ENCODE assay signal across 10 cellular contexts in the genomic region with DNA sequence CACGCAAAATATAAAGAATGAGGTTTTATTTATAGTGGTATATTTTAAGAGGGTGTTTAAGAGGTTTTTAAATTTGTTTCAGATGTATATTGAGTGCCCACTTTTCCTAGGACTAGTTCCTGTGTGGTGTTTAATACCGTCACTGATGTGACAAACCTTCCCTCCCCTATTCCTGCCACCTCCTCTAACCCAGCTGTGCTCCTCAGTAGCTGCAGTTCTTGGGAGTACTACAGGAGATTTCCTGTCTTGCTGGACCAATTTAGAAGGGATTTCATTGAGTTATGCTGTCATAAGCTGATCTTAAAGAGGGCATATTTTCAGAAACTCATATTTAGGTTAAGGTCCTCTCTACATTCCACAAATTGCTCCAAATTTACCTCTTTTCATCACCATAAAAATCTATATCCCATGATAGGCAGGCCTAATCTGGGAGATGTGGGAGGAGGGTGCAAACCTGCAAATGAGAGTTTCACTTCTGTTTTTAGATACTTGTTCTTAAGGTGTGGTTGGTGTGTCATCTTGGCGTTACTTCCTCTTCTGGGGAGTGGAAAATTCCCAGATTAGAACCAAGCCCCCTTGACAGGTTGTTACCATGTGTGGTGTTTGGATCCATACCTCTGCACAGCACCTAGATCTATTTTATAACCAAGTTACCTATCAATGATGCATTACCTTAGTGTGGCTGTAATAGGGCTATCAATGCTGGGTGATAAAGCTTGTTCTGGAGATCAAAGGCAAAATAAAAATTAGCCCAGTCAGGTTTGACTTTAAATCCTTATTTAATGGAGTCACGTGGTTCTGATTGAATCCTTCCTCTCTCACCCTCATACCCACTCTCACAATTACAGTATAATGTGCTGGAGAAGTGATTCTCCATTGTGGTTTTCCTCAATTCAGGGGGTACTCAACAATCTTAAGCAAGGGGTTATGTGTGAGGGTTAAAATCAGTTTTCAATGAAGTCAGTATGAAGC.
DNase-seq lines count a peak whose midpoint lies in the region; ATAC-seq and TF ChIP-seq lines count a peak whose summit lies in the region.
"Had no signal": no experiment of that assay in that cellular context is flagged by ENCODE, and none has a peak within 500 bp of the region (broad histone marks: within the 10 kb centered on the region; RNA-seq: fewer than 3 reads in every experiment).

No MANE protein-coding gene starts in this region.

- peaks cover 2% of the 10 kb centered on the region for H3K36me3 Mint-ChIP-seq in activated naive CD4-positive, alpha-beta T cell treated with anti-CD3 and anti-CD28 coated beads for 36 hours (ENCODE audit: low read depth)
- no peaks in the 10 kb centered on the region for H3K36me3 Mint-ChIP-seq in stimulated activated naive CD8-positive, alpha-beta T cell treated with anti-CD3 and anti-CD28 coated beads, Interleukin-15, Interleukin-2, amounts not matched to agents 100 ng/mL and 50 ng/mL, for 24 hours (ENCODE audit: low read depth)
- peaks cover 30% of the 10 kb centered on the region for H3K36me3 Mint-ChIP-seq in mesothelial cell of epicardium

- CTCF ChIA-PET in activated naive CD4-positive, alpha-beta T cell treated with anti-CD3 and anti-CD28 coated beads for 36 hours (lab: Charles Lee), result interaction anchor here (0.9 kb wide), 1 partner anchor 10 kb away, joined by 3 read pairs; no protein-coding TSS in a partner anchor

- peak; percentile 91 for ATAC-seq in HG02943 (IDR thresholded peaks at IDR 0.05; ENCODE audit: low read depth, unreplicated experiment)

- TF ChIP-seq CTCF in mesothelial cell of epicardium (IDR thresholded peaks at IDR 0.05; ENCODE audit: unreplicated experiment), result no peak

- H3K4me1 Mint-ChIP-seq in activated naive CD4-positive, alpha-beta T cell treated with anti-CD3 and anti-CD28 coated beads for 36 hours (ENCODE audit: low read depth), result peaks cover 7% of the 10 kb centered on the region
- peaks cover 22% of the 10 kb centered on the region for H3K4me1 Mint-ChIP-seq in stimulated activated naive CD8-positive, alpha-beta T cell treated with anti-CD3 and anti-CD28 coated beads, Interleukin-15, Interleukin-2, amounts not matched to agents 100 ng/mL and 50 ng/mL, for 24 hours (ENCODE audit: low read depth)
- H3K4me1 Mint-ChIP-seq in mesothelial cell of epicardium, result no peaks in the 10 kb centered on the region

- no peak overlapping the region for H3K27ac Mint-ChIP-seq in activated naive CD4-positive, alpha-beta T cell treated with anti-CD3 and anti-CD28 coated beads for 36 hours
- H3K27ac Mint-ChIP-seq in stimulated activated naive CD8-positive, alpha-beta T cell treated with anti-CD3 and anti-CD28 coated beads, Interleukin-15, Interleukin-2, amounts not matched to agents 100 ng/mL and 50 ng/mL, for 24 hours, result peak overlapping the region; percentile 82
- no peak overlapping the region for H3K27ac Mint-ChIP-seq in mesothelial cell of epicardium

- intact Hi-C loops in activated naive CD4-positive, alpha-beta T cell treated with anti-CD3 and anti-CD28 coated beads for 36 hours (cut with micrococcal nuclease), result no loop called here

- H3K9me3 Mint-ChIP-seq in activated naive CD4-positive, alpha-beta T cell treated with anti-CD3 and anti-CD28 coated beads for 36 hours, result peaks cover 12% of the 10 kb centered on the region
- peaks cover 12% of the 10 kb centered on the region for H3K9me3 Mint-ChIP-seq in stimulated activated naive CD8-positive, alpha-beta T cell treated with anti-CD3 and anti-CD28 coated beads, Interleukin-15, Interleukin-2, amounts not matched to agents 100 ng/mL and 50 ng/mL, for 24 hours
- H3K9me3 Mint-ChIP-seq in mesothelial cell of epicardium, result peaks cover 23% of the 10 kb centered on the region

- peaks cover 5% of the 10 kb centered on the region for H3K27me3 Mint-ChIP-seq in activated naive CD4-positive, alpha-beta T cell treated with anti-CD3 and anti-CD28 coated beads for 36 hours (ENCODE audit: low read depth)
- peaks cover 11% of the 10 kb centered on the region for H3K27me3 Mint-ChIP-seq in stimulated activated naive CD8-positive, alpha-beta T cell treated with anti-CD3 and anti-CD28 coated beads, Interleukin-15, Interleukin-2, amounts not matched to agents 100 ng/mL and 50 ng/mL, for 24 hours
- H3K27me3 Mint-ChIP-seq in mesothelial cell of epicardium (ENCODE audit: low read depth), result no peaks in the 10 kb centered on the region

- DNase-seq in activated naive CD4-positive, alpha-beta T cell treated with anti-CD3 and anti-CD28 coated beads for 36 hours, result peak; percentile 15
- no peak for DNase-seq in activated naive CD4-positive, alpha-beta T cell treated with anti-CD3 and anti-CD28 coated beads, Interleukin-2, amount 50 U/mL, for 16 hours
- peak; percentile 96 to 100 for DNase-seq in NOMO-1 (lab: John Stamatoyannopoulos, UW; ENCODE audit: unreplicated experiment in 2 of 2)
- no peak for DNase-seq in medulla oblongata (ENCODE audit: extremely low spot score)
- DNase-seq in ureter (ENCODE audit: low spot score), result no peak
- DNase-seq in mesothelial cell of epicardium (ENCODE audit: low spot score in 2 of 2, unreplicated experiment in 2 of 2), result no peak
- DNase-seq: amniotic stem cell, uterus had no signal

- H3K4me3 Mint-ChIP-seq in activated naive CD4-positive, alpha-beta T cell treated with anti-CD3 and anti-CD28 coated beads for 36 hours, result no peak overlapping the region
- peak overlapping the region; percentile 47 for H3K4me3 Mint-ChIP-seq in stimulated activated naive CD8-positive, alpha-beta T cell treated with anti-CD3 and anti-CD28 coated beads, Interleukin-15, Interleukin-2, amounts not matched to agents 100 ng/mL and 50 ng/mL, for 24 hours
- no peak overlapping the region for H3K4me3 Mint-ChIP-seq in mesothelial cell of epicardium

Comparison
In these comparisons a context has a peak if more than half of its experiments do, and no peak if none do; other contexts are left out.
1. DNase-seq: peak in activated naive CD4-positive, alpha-beta T cell treated with anti-CD3 and anti-CD28 coated beads for 36 hours (single experiment) and NOMO-1 (2 of 2); none in activated naive CD4-positive, alpha-beta T cell treated with anti-CD3 and anti-CD28 coated beads, Interleukin-2, amount 50 U/mL, for 16 hours (single experiment), medulla oblongata (single experiment), ureter (single experiment) and mesothelial cell of epicardium (0 of 2).